Comparison of ENCODE assay signal across 26 cellular contexts in the genomic region with DNA sequence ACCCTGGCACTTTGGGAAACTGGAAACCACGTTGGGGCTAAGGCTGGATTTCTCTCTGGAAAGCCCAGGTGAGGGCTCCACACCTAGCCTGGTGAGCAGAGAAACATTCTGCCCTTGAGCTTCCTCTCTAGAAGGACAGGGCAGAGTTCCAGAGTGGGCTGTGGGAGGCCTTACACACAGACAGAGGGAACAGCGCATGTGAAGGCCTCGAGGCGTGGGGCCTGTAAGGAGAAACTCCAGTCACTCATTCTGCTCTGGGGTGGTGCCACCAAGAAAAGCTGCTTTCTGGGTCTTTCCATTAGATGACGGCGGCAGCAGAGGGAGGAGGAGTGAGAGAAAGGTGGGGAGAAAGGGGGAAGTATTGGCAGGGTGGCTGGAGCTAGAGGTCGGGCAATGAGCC.
"Had no signal": no experiment of that assay in that cellular context is flagged by ENCODE, and none has a peak within 500 bp of the region (broad histone marks: within the 10 kb centered on the region; RNA-seq: fewer than 3 reads in every experiment).

No MANE protein-coding gene starts in this region.

- H3K4me1 ChIP-seq: heart right ventricle, left ventricle myocardium inferior, parathyroid adenoma, right atrium auricular region, right lobe of liver, spleen, suprapubic skin, tibial artery, upper lobe of right lung had no signal

- H3K36me3 ChIP-seq: heart right ventricle, left ventricle myocardium inferior, neutrophil, right atrium auricular region, right lobe of liver, spleen, suprapubic skin, thoracic aorta, tibial artery, upper lobe of right lung had no signal

- H3K27me3 ChIP-seq: hepatocyte, right lobe of liver had no signal

- FAIRE-seq: small intestine, urothelium cell line had no signal

- H2AFZ ChIP-seq: hepatocyte, parathyroid adenoma had no signal

- H3K79me2 ChIP-seq: hepatocyte, parathyroid adenoma had no signal

- H3K9ac ChIP-seq: parathyroid adenoma had no signal

- H3K4me2 ChIP-seq: hepatocyte had no signal

- H3K9me3 ChIP-seq: heart right ventricle, left ventricle myocardium inferior, neutrophil, right atrium auricular region, right lobe of liver, spleen, suprapubic skin, thoracic aorta, tibial artery, upper lobe of right lung had no signal

- ATAC-seq: heart right ventricle; naive thymus-derived CD4-positive, alpha-beta T cell; natural killer cell treated with Interleukin-12 subunit alpha and Interleukin-12 subunit beta and Interleukin-15 and Interleukin-18, amount 100 ng/mL, for 72 hours; stimulated activated memory B cell treated with anti-CD40 and anti-IgM and Interleukin-4, amounts not matched to agents 10 μg/mL and 1 μg/mL and 100 μg/mL, for 72 hours; stimulated activated naive CD8-positive, alpha-beta T cell treated with anti-CD3 and anti-CD28 coated beads, Interleukin-15, Interleukin-2, amounts not matched to agents 100 U/mL and 50 U/mL, for 24 hours; upper lobe of right lung had no signal

- DNase-seq: heart right ventricle; left ventricle myocardium inferior; mesendoderm; naive thymus-derived CD4-positive, alpha-beta T cell; occipital lobe; right lobe of liver; small intestine; spleen; stimulated activated CD4-positive, alpha-beta T cell treated with anti-CD3 and anti-CD28 coated beads, Interleukin-1b, Interleukin-23, amount 100 ng/mL, for 48 hours; stimulated activated CD4-positive, alpha-beta T cell treated with anti-CD3 and anti-CD28 coated beads, Interleukin-2, amount 100 ng/mL, for 48 hours; stimulated activated CD4-positive, alpha-beta T cell treated with anti-CD3 and anti-CD28 coated beads, Interleukin-4, amount 100 ng/mL, for 4 hours; stimulated activated CD8-positive, alpha-beta memory T cell treated with anti-CD3 and anti-CD28 coated beads, Interleukin-4, amount 100 ng/mL, for 48 hours; stimulated activated naive CD8-positive, alpha-beta T cell treated with anti-CD3 and anti-CD28 coated beads, Interleukin-15, Interleukin-2, amounts not matched to agents 100 U/mL and 50 U/mL, for 24 hours; trophoblast cell; upper lobe of right lung had no signal

- H3K27ac ChIP-seq: heart right ventricle, hepatocyte, left ventricle myocardium inferior, neutrophil, parathyroid adenoma, right atrium auricular region, right lobe of liver, spleen, suprapubic skin, thoracic aorta, tibial artery, upper lobe of right lung had no signal

- H3K4me3 ChIP-seq: heart right ventricle, hepatocyte, left ventricle myocardium inferior, lung, right atrium auricular region, right lobe of liver, spleen, suprapubic skin, thoracic aorta, tibial artery, upper lobe of right lung had no signal
